Comparison of ENCODE assay signal across 1 cellular context in the genomic region with DNA sequence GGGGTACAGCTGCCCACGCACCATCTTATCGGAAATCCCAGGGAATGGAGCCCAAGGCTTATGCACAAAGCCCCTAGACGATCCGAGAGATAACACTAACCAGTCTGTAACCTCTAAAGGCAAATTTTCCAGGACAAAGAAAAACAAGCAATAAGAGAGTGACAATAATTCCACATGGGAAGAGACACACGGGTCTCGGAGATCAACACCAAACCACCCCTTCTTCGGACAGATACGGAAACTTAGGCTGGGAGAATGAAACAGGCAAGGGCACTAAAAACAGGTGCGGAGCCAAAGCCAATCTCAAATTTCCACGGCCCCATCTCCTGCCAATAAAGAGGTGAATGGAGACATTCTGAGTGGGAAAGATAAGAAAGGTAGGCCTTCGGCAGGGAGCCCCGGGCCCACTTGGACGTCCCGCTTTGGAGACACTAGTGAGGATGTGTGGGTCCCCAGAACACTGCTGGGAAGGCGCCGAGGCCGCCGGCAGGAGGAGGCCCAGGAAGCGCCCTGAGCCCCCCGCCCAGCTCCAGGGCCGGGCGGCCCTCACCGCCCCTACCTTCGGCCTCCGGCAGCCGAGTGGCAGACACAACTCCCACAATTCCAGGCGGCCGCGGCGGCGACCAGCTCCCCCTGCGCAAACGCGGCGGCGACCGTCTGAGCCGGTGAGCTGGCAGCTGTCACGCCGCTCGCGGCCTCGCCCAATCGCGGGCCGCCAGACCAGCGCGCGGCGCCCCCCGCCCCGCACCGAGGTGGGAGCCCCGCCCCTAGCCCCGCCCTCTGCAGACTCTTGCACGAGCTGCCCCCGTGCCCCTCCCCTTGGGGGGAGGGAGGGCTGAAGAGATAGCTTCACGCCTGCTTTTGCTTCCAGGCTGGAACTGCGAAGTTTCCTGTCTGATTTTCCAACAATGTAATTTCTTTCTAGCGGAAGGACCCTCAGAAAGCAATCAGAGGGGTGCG.
TF ChIP-seq lines count a peak whose summit lies in the region.

TSS of gene SIL1 (minus strand) at position 659 of the 960 bp plus-strand sequence. CDS start 70,525 bp downstream, outside the sequence.

TF ChIP-seq in HepG2, 621 proteins besides CTCF, POLR2A, EP300 and RAD21 (continued from another document and continues in another):
- TF ChIP-seq MAF1 (CRISPR knock-in tag; IDR thresholded peaks at IDR 0.05; ENCODE audit: borderline replicate concordance), result peak; percentile 35; the same call in 1 of the 2 replicates
- TF ChIP-seq BRD4 (CRISPR knock-in tag; IDR thresholded peaks at IDR 0.05), result peak; percentile 54; the same call in 1 of the 2 replicates
- no peak for TF ChIP-seq REPIN1 (CRISPR knock-in tag; IDR thresholded peaks at IDR 0.05; ENCODE audit: borderline replicate concordance, low read depth)
- TF ChIP-seq, protein P1, sequence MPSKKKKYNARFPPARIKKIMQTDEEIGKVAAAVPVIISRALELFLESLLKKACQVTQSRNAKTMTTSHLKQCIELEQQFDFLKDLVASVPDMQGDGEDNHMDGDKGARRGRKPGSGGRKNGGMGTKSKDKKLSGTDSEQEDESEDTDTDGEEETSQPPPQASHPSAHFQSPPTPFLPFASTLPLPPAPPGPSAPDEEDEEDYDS (CRISPR knock-in tag; IDR thresholded peaks at IDR 0.05), result peak; percentile 67
- TF ChIP-seq ZFP36L2 (CRISPR knock-in tag; IDR thresholded peaks at IDR 0.05), result no peak
- TF ChIP-seq NONO (IDR thresholded peaks at IDR 0.05), result no peak
- no peak; the same call in 1 of the 2 replicates for TF ChIP-seq NONO (CRISPR knock-in tag; conservative IDR thresholded peaks at IDR 0.05)
- no peak for TF ChIP-seq ZNF550 (CRISPR knock-in tag; IDR thresholded peaks at IDR 0.05; ENCODE audit: borderline replicate concordance)
- no peak for TF ChIP-seq TOE1 (CRISPR knock-in tag; IDR thresholded peaks at IDR 0.05)
- peak; percentile 62 for TF ChIP-seq NFYB (CRISPR knock-in tag; IDR thresholded peaks at IDR 0.05)
- no peak for TF ChIP-seq CAMTA2 (CRISPR knock-in tag; IDR thresholded peaks at IDR 0.05; ENCODE audit: borderline replicate concordance)
- TF ChIP-seq PHF20 (CRISPR knock-in tag; IDR thresholded peaks at IDR 0.05), result peak; percentile 70
- TF ChIP-seq ZNF564 (CRISPR knock-in tag; IDR thresholded peaks at IDR 0.05), result no peak
- no peak for TF ChIP-seq SMARCE1 (IDR thresholded peaks at IDR 0.05; ENCODE audit: borderline replicate concordance)
- TF ChIP-seq TBP (CRISPR knock-in tag; IDR thresholded peaks at IDR 0.05), result no peak; the same call in 1 of the 2 replicates
- TF ChIP-seq ZNF234 (CRISPR knock-in tag; conservative IDR thresholded peaks at IDR 0.05), result no peak
- TF ChIP-seq, protein P2, sequence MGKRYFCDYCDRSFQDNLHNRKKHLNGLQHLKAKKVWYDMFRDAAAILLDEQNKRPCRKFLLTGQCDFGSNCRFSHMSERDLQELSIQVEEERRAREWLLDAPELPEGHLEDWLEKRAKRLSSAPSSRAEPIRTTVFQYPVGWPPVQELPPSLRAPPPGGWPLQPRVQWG (CRISPR knock-in tag; IDR thresholded peaks at IDR 0.05; ENCODE audit: borderline replicate concordance, low read depth), result no peak
- TF ChIP-seq EHMT2 (IDR thresholded peaks at IDR 0.05; ENCODE audit: borderline replicate concordance, low read depth, low read length), result no peak
- TF ChIP-seq MIER2 (CRISPR knock-in tag; IDR thresholded peaks at IDR 0.05), result no peak
- peak; percentile 41; the same call in 1 of the 2 replicates for TF ChIP-seq HOXD1 (CRISPR knock-in tag; IDR thresholded peaks at IDR 0.05)
- TF ChIP-seq FOXM1 (CRISPR knock-in tag; IDR thresholded peaks at IDR 0.05), result no peak
- TF ChIP-seq, protein P3, sequence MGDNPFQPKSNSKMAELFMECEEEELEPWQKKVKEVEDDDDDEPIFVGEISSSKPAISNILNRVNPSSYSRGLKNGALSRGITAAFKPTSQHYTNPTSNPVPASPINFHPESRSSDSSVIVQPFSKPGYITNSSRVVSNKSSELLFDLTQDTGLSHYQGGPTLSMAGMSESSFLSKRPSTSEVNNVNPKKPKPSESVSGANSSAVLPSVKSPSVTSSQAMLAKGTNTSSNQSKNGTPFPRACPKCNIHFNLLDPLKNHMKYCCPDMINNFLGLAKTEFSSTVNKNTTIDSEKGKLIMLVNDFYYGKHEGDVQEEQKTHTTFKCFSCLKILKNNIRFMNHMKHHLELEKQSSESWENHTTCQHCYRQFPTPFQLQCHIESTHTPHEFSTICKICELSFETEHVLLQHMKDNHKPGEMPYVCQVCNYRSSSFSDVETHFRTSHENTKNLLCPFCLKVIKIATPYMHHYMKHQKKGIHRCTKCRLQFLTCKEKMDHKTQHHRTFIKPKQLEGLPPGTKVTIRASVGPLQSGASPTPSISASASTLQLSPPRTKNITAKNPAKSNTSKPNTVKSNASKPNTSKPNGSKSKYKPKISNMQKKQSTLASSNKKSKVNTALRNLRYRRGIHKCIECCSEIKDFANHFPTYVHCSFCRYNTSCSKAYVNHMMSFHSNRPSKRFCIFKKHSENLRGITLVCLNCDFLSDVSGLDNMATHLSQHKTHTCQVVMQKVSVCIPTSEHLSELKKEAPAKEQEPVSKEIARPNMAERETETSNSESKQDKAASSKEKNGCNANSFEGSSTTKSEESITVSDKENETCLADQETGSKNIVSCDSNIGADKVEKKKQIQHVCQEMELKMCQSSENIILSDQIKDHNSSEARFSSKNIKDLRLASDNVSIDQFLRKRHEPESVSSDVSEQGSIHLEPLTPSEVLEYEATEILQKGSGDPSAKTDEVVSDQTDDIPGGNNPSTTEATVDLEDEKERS (CRISPR knock-in tag; IDR thresholded peaks at IDR 0.05), result 0 out of 2 replicates have a peak, but pooled peaks have one; percentile 22
- TF ChIP-seq, protein P4, sequence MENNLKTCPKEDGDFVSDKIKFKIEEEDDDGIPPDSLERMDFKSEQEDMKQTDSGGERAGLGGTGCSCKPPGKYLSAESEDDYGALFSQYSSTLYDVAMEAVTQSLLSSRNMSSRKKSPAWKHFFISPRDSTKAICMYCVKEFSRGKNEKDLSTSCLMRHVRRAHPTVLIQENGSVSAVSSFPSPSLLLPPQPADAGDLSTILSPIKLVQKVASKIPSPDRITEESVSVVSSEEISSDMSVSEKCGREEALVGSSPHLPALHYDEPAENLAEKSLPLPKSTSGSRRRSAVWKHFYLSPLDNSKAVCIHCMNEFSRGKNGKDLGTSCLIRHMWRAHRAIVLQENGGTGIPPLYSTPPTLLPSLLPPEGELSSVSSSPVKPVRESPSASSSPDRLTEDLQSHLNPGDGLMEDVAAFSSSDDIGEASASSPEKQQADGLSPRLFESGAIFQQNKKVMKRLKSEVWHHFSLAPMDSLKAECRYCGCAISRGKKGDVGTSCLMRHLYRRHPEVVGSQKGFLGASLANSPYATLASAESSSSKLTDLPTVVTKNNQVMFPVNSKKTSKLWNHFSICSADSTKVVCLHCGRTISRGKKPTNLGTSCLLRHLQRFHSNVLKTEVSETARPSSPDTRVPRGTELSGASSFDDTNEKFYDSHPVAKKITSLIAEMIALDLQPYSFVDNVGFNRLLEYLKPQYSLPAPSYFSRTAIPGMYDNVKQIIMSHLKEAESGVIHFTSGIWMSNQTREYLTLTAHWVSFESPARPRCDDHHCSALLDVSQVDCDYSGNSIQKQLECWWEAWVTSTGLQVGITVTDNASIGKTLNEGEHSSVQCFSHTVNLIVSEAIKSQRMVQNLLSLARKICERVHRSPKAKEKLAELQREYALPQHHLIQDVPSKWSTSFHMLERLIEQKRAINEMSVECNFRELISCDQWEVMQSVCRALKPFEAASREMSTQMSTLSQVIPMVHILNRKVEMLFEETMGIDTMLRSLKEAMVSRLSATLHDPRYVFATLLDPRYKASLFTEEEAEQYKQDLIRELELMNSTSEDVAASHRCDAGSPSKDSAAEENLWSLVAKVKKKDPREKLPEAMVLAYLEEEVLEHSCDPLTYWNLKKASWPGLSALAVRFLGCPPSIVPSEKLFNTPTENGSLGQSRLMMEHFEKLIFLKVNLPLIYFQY (CRISPR knock-in tag; IDR thresholded peaks at IDR 0.05; ENCODE audit: borderline replicate concordance), result 0 out of 2 replicates have a peak, but pooled peaks have one; percentile 43
- TF ChIP-seq ATF7 (IDR thresholded peaks at IDR 0.05), result no peak
- TF ChIP-seq ATF7 (CRISPR knock-in tag; IDR thresholded peaks at IDR 0.05), result no peak
- TF ChIP-seq ZNF562 (CRISPR knock-in tag; IDR thresholded peaks at IDR 0.05; ENCODE audit: borderline replicate concordance), result no peak
- no peak for TF ChIP-seq JUN (CRISPR knock-in tag; IDR thresholded peaks at IDR 0.05)
- no peak for TF ChIP-seq MYNN (CRISPR knock-in tag; IDR thresholded peaks at IDR 0.05; ENCODE audit: low read depth)
- no peak for TF ChIP-seq ZBTB1 (CRISPR knock-in tag; IDR thresholded peaks at IDR 0.05; ENCODE audit: borderline replicate concordance)
- no peak for TF ChIP-seq SIN3B (IDR thresholded peaks at IDR 0.05; ENCODE audit: low read length)
- no peak for TF ChIP-seq ARID2 (CRISPR knock-in tag; IDR thresholded peaks at IDR 0.05; ENCODE audit: borderline replicate concordance)
- no peak for TF ChIP-seq ZNF12 (CRISPR knock-in tag; IDR thresholded peaks at IDR 0.05)
- TF ChIP-seq ZNF782 (CRISPR knock-in tag; IDR thresholded peaks at IDR 0.05; ENCODE audit: borderline replicate concordance), result 0 out of 2 replicates have a peak, but pooled peaks have one; percentile 21
- TF ChIP-seq SOX6 (IDR thresholded peaks at IDR 0.05), result no peak
- no peak; the same call in 1 of the 2 replicates for TF ChIP-seq SOX6 (CRISPR knock-in tag; IDR thresholded peaks at IDR 0.05)
- no peak; the same call in none of the 2 replicates for TF ChIP-seq SP5 (CRISPR knock-in tag; IDR thresholded peaks at IDR 0.05; ENCODE audit: borderline replicate concordance, low read depth)
- no peak for TF ChIP-seq CHCHD3 (CRISPR knock-in tag; IDR thresholded peaks at IDR 0.05)
- TF ChIP-seq, protein P5, sequence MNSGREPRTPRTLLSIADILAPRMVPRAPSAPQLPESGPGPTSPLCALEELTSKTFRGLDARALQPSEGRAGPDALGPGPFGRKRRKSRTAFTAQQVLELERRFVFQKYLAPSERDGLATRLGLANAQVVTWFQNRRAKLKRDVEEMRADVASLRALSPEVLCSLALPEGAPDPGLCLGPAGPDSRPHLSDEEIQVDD (CRISPR knock-in tag; IDR thresholded peaks at IDR 0.05; ENCODE audit: borderline replicate concordance), result no peak
- TF ChIP-seq ZNF639 (CRISPR knock-in tag; conservative IDR thresholded peaks at IDR 0.05), result no peak
- TF ChIP-seq MAFF (IDR thresholded peaks at IDR 0.05; ENCODE audit: low read depth, low read length), result no peak
- no peak for TF ChIP-seq SOX13 (IDR thresholded peaks at IDR 0.05)
- TF ChIP-seq SOX13 (CRISPR knock-in tag; conservative IDR thresholded peaks at IDR 0.05 in 1 of 2, IDR thresholded peaks at IDR 0.05 in 1 of 2), result peak in 1 of 2 experiments; percentile 14; a peak in 1 of 4 replicates
- peak; percentile 72 for TF ChIP-seq ZSCAN25 (CRISPR knock-in tag; IDR thresholded peaks at IDR 0.05)
- TF ChIP-seq ZNF83 (CRISPR knock-in tag; IDR thresholded peaks at IDR 0.05; ENCODE audit: borderline replicate concordance), result no peak
- peak; percentile 57 for TF ChIP-seq MED1 (CRISPR knock-in tag; IDR thresholded peaks at IDR 0.05)
- no peak; the same call in 1 of the 2 replicates for TF ChIP-seq ZFP36L1 (CRISPR knock-in tag; IDR thresholded peaks at IDR 0.05)
- peak; percentile 92 for TF ChIP-seq ZNF605 (CRISPR knock-in tag; IDR thresholded peaks at IDR 0.05)
- TF ChIP-seq ZNF230 (CRISPR knock-in tag; IDR thresholded peaks at IDR 0.05), result no peak
- no peak for TF ChIP-seq RFX5 (IDR thresholded peaks at IDR 0.05; ENCODE audit: low read depth, low read length)
- TF ChIP-seq ETV5 (CRISPR knock-in tag; IDR thresholded peaks at IDR 0.05; ENCODE audit: borderline replicate concordance), result no peak
- 0 out of 2 replicates have a peak, but pooled peaks have one; percentile 49 for TF ChIP-seq ZNF350 (CRISPR knock-in tag; IDR thresholded peaks at IDR 0.05; ENCODE audit: borderline replicate concordance, low read depth)
- no peak for TF ChIP-seq GZF1 (CRISPR knock-in tag; IDR thresholded peaks at IDR 0.05)
- peak; percentile 84 for TF ChIP-seq GMEB1 (CRISPR knock-in tag; IDR thresholded peaks at IDR 0.05; ENCODE audit: borderline replicate concordance)
- TF ChIP-seq ZNF17 (CRISPR knock-in tag; IDR thresholded peaks at IDR 0.05), result no peak
- TF ChIP-seq TEF (CRISPR knock-in tag; IDR thresholded peaks at IDR 0.05), result no peak
- TF ChIP-seq ZNF512 (CRISPR knock-in tag; IDR thresholded peaks at IDR 0.05), result no peak
- TF ChIP-seq ZNF761 (CRISPR knock-in tag; conservative IDR thresholded peaks at IDR 0.05), result no peak
